In genomic region chr13:40362502-40362901, GRCh38 we compare ENCODE assay signal across 21 cellular contexts.
DNase-seq lines count a peak whose midpoint lies in the region; ATAC-seq and TF ChIP-seq lines count a peak whose summit lies in the region.
"Had no signal": no experiment of that assay in that cellular context is flagged by ENCODE, and none has a peak within 500 bp of the region (broad histone marks: within the 10 kb centered on the region; RNA-seq: fewer than 3 reads in every experiment).

No MANE protein-coding gene starts in this region.

- TF ChIP-seq CTCF in brain microvascular endothelial cell (IDR thresholded peaks at IDR 0.05; ENCODE audit: low read depth, low read length, missing control alignments): no peak
- no peak for TF ChIP-seq CTCF in spleen (IDR thresholded peaks at IDR 0.05 in 8 of 11, conservative IDR thresholded peaks at IDR 0.05 in 3 of 11)

- ATAC-seq in GM19397 (IDR thresholded peaks at IDR 0.05; ENCODE audit: unreplicated experiment): no peak
- ATAC-seq: HCT116 had no signal

- in situ Hi-C loops in brain microvascular endothelial cell (cut with HindIII; ENCODE audit: low pct_ligation_motif_present, low sequenced_read_pairs): no loop called here

- peak; percentile 37 for DNase-seq in activated CD8-positive, alpha-beta memory T cell treated with anti-CD3 and anti-CD28 coated beads for 24 hours
- no peak for DNase-seq in activated CD8-positive, alpha-beta memory T cell treated with anti-CD3 and anti-CD28 coated beads, Interleukin-2, amount 50 U/mL, for 4 hours
- peak; percentile 28 for DNase-seq in Daoy (ENCODE audit: low read depth)
- DNase-seq in brain microvascular endothelial cell: peak; percentile 62
- peak; percentile 45 for DNase-seq in iris pigment epithelial cell (ENCODE audit: low read depth)
- DNase-seq in spleen: no peak
- DNase-seq in activated effector memory CD4-positive, alpha-beta T cell treated with anti-CD3 and anti-CD28 coated beads, Interleukin-2, amount 50 U/mL, for 16 hours: no peak
- DNase-seq: 8988T; CD8-positive, alpha-beta memory T cell; COR-L47; DMS 273 treated with DMSO at 0.1 percent for 48 hours; DMS53; DND-41; GOT3; H7; HFFc6; IMR-90 had no signal

- 87 to 97% (median 92%) methylated on average over 5 of the region's 5 CpGs for WGBS in spleen, 5 donors

- no peak overlapping the region for H3K4me3 ChIP-seq in brain microvascular endothelial cell (ENCODE audit: low read depth, low read length)
- H3K4me3 ChIP-seq in spleen: no peak overlapping the region
- H3K4me3 ChIP-seq: BLaER1 treated with 17β-estradiol and CSF1 and Interleukin-3, amounts not matched to agents 10 nM and 100 nM had no signal

- H3K4me1 ChIP-seq in spleen: no peaks in the 10 kb centered on the region
- H3K4me1 ChIP-seq: BLaER1 treated with 17β-estradiol and CSF1 and Interleukin-3, amounts not matched to agents 10 nM and 100 nM had no signal

- TF ChIP-seq POLR2A in spleen (IDR thresholded peaks at IDR 0.05): no peak

- intact Hi-C loops in spleen (cut with DNase I; ENCODE audit: low total_unique reads): no loop called here

- H3K9me3 ChIP-seq in spleen: no peaks in the 10 kb centered on the region

- H3K36me3 ChIP-seq in brain microvascular endothelial cell (replicated peaks) (no peaks in the 10 kb centered on the region), spleen (no peaks in the 10 kb centered on the region)
- H3K36me3 ChIP-seq: BLaER1 treated with 17β-estradiol and CSF1 and Interleukin-3, amounts not matched to agents 10 nM and 100 nM had no signal

- H3K27me3 ChIP-seq in brain microvascular endothelial cell (replicated peaks) (no peaks in the 10 kb centered on the region), spleen (replicated peaks in 1 of 7) (no peaks in the 10 kb centered on the region)
- H3K27me3 ChIP-seq: BLaER1 treated with 17β-estradiol and CSF1 and Interleukin-3, amounts not matched to agents 10 nM and 100 nM had no signal

- H3K27ac ChIP-seq in brain microvascular endothelial cell (no peak overlapping the region), spleen (no peak overlapping the region)
- H3K27ac ChIP-seq: BLaER1 treated with 17β-estradiol and CSF1 and Interleukin-3, amounts not matched to agents 10 nM and 100 nM; HL-60 had no signal

Comparison
In these comparisons a context has a peak if more than half of its experiments do, and no peak if none do; other contexts are left out.
1. DNase-seq: peak in activated CD8-positive, alpha-beta memory T cell treated with anti-CD3 and anti-CD28 coated beads for 24 hours (single experiment), Daoy (single experiment), brain microvascular endothelial cell (single experiment) and iris pigment epithelial cell (single experiment); none in activated CD8-positive, alpha-beta memory T cell treated with anti-CD3 and anti-CD28 coated beads, Interleukin-2, amount 50 U/mL, for 4 hours (single experiment), spleen (single experiment) and activated effector memory CD4-positive, alpha-beta T cell treated with anti-CD3 and anti-CD28 coated beads, Interleukin-2, amount 50 U/mL, for 16 hours (single experiment).